ENCODE assay signal across 8 cellular contexts in the genomic region with DNA sequence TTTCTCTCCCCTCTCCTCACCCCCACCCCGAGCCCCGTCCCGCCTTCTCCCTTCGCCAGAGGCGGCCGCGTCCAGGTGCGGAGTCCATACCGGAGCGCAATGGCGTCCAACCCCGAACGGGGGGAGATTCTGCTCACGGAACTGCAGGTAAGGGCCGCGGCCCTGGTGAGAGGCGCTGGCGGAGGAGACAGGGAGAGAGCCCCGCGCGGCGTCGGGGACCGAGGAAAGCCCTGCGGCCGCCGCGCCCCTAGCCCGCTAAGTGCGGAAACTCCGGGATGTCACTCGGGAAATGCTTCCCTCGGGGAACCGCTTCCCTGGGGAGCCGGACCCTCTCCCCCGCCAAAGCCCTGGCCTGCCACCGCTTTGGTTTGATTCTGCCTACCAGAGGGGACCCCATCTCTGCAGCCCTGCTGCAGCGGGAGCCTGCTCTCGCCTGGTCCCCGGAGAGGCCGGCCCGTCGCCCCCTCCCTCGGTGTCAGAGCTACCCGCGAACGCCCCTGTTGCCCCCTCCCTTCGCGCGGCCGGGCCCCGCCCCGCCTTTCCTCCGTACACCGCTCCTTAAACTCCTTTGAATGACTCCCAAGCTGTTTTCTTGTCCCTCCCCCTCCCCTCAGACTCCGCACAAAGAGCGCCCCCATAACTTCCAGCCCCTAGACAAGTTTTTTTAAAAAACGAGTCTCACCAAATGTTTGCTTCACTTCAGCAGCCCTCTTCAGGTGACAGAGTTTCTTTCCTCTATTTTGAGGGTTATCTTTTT. TPM values are rescaled to one million over a fixed set of nuclear protein-coding genes. Genes with fewer than 3 reads are reported as not detected.
A peak's percentile ranks its signal among the peaks of the same experiment; 100 is the strongest.
DNase-seq lines count a peak whose midpoint lies in the region; ATAC-seq, FAIRE-seq and TF ChIP-seq lines count a peak whose summit lies in the region.

No MANE protein-coding gene starts in this region.

- no peak for FAIRE-seq in pancreas (lab: Jason Lieb, UNC)

- H3K9me3 Mint-ChIP-seq in activated naive CD4-positive, alpha-beta T cell treated with anti-CD3 and anti-CD28 coated beads, Interleukin-2, amount 50 U/mL, for 24 hours = no peaks in the 10 kb centered on the region
- H3K9me3 Mint-ChIP-seq in type B pancreatic cell = no peaks in the 10 kb centered on the region

- TF ChIP-seq CTCF in pancreas (IDR thresholded peaks at IDR 0.05) (no peak), type B pancreatic cell (conservative IDR thresholded peaks at IDR 0.05) (peak; percentile 30)

- H3K27me3 ChIP-seq in SJSA1 (replicated peaks) (no peaks in the 10 kb centered on the region), pancreas (no peaks in the 10 kb centered on the region)

- peak overlapping the region; percentile 98 for H3K27ac Mint-ChIP-seq in activated naive CD4-positive, alpha-beta T cell treated with anti-CD3 and anti-CD28 coated beads, Interleukin-2, amount 50 U/mL, for 24 hours
- peak overlapping the region; percentile 99 for H3K27ac Mint-ChIP-seq in type B pancreatic cell

- DNase-seq in H4 (ENCODE audit: low spot score) (peak; percentile 53), LHCN-M2 (ENCODE audit: low read depth) (peak; percentile 65), SJSA1 (ENCODE audit: low read depth in 1 of 2, low spot score in 2 of 2) (peak; percentile 60 to 75), Right ventricle myocardium inferior (ENCODE audit: missing footprints) (peak; percentile 73), pancreas (peak; percentile 42 to 87 (median 63)), type B pancreatic cell (ENCODE audit: extremely low spot score, unreplicated experiment) (peak; percentile 75)

- H3K36me3 Mint-ChIP-seq in activated naive CD4-positive, alpha-beta T cell treated with anti-CD3 and anti-CD28 coated beads, Interleukin-2, amount 50 U/mL, for 24 hours = no peaks in the 10 kb centered on the region
- H3K36me3 Mint-ChIP-seq in type B pancreatic cell = no peaks in the 10 kb centered on the region

- H3K4me1 Mint-ChIP-seq in activated naive CD4-positive, alpha-beta T cell treated with anti-CD3 and anti-CD28 coated beads, Interleukin-2, amount 50 U/mL, for 24 hours = peaks cover 47% of the 10 kb centered on the region
- H3K4me1 Mint-ChIP-seq in type B pancreatic cell (ENCODE audit: unreplicated experiment) = no peaks in the 10 kb centered on the region

- intact Hi-C loops in Right ventricle myocardium inferior (cut with DNase I) = loop anchor here (10.0 kb wide), 1 partner anchor 200 kb away; no protein-coding TSS in a partner anchor
- intact Hi-C loops in pancreas (cut with DNase I) = no loop called here

- H3K9ac ChIP-seq in ES-I3 (ENCODE audit: low read depth, low read length) = peak overlapping the region; percentile 83

- H3K4me3 ChIP-seq in SJSA1 (peak overlapping the region; percentile 91), pancreas (peak overlapping the region; percentile 79 to 96 (median 92))

- no peaks in the 10 kb centered on the region for H3K27me3 Mint-ChIP-seq in activated naive CD4-positive, alpha-beta T cell treated with anti-CD3 and anti-CD28 coated beads, Interleukin-2, amount 50 U/mL, for 24 hours
- H3K27me3 Mint-ChIP-seq in type B pancreatic cell = no peaks in the 10 kb centered on the region

- H3K27ac ChIP-seq in SJSA1 (peak overlapping the region; percentile 69), pancreas (peak overlapping the region; percentile 86 to 93 (median 92))

- ATAC-seq in Right ventricle myocardium inferior = peak; percentile 32
- ATAC-seq in pancreas = peak; percentile 51 to 63 (median 60)

- peak overlapping the region; percentile 99 for H3K4me3 Mint-ChIP-seq in activated naive CD4-positive, alpha-beta T cell treated with anti-CD3 and anti-CD28 coated beads, Interleukin-2, amount 50 U/mL, for 24 hours
- peak overlapping the region; percentile 93 for H3K4me3 Mint-ChIP-seq in type B pancreatic cell

- no peaks in the 10 kb centered on the region for H3K36me3 ChIP-seq in ES-I3 (ENCODE audit: insufficient read depth, low read length)
- peaks cover 16% of the 10 kb centered on the region for H3K36me3 ChIP-seq in SJSA1
- H3K36me3 ChIP-seq in pancreas = no peaks in the 10 kb centered on the region

- H3K4me1 ChIP-seq in ES-I3 (ENCODE audit: insufficient read depth, low read length) = no peaks in the 10 kb centered on the region; the same call in none of the 2 replicates
- H3K4me1 ChIP-seq in SJSA1 (replicated peaks) = peaks cover 20% of the 10 kb centered on the region
- H3K4me1 ChIP-seq in pancreas = peaks cover 0 to 21% (median 19%) of the 10 kb centered on the region in 3 donors

- H3K9me3 ChIP-seq in ES-I3 (ENCODE audit: control insufficient read depth, insufficient read depth, low read length) (no peaks in the 10 kb centered on the region), SJSA1 (replicated peaks) (no peaks in the 10 kb centered on the region), pancreas (no peaks in the 10 kb centered on the region)

- WGBS in pancreas, 2 donors = 0 to 1% methylated on average over 56 to 58 of the region's 58 CpGs

RNA-seq across cellular contexts. Expression of gene PKN2, which starts 0.6 kb away (rescaled TPM):
- 7.7 and 14.8 TPM in 2 replicates for total RNA-seq in H4 (2014; rRNA removed; shearing (Covaris generic))
- total RNA-seq in LHCN-M2 (2014; rRNA removed) (28.8 and 32.5 TPM in 2 replicates), Right ventricle myocardium inferior (29.7 TPM), pancreas (10 to 100 TPM; 14.2 to 28.8 (median 17.6) TPM), type B pancreatic cell (ENCODE audit: low replicate concordance) (56.0 and 69.2 TPM in 2 replicates)
- 7.6 TPM for polyA plus RNA-seq in LHCN-M2 (2012)
- total RNA-seq in SJSA1 (2014; rRNA removed; shearing (Covaris generic)) = 43.6 and 45.5 TPM in 2 replicates
- polyA plus RNA-seq in pancreas = 10 to 100 TPM in 1 of 2 donors, 1 to 10 TPM in 1; 6.5 to 15.1 TPM

Comparison
In these comparisons a context has a peak if more than half of its experiments do, and no peak if none do; other contexts are left out.
1. Peak in every context shown above with its lines: DNase-seq, ATAC-seq, H3K4me3 ChIP-seq and H3K27ac ChIP-seq.